ENCODE assay signal across 22 cellular contexts in the genomic region with DNA sequence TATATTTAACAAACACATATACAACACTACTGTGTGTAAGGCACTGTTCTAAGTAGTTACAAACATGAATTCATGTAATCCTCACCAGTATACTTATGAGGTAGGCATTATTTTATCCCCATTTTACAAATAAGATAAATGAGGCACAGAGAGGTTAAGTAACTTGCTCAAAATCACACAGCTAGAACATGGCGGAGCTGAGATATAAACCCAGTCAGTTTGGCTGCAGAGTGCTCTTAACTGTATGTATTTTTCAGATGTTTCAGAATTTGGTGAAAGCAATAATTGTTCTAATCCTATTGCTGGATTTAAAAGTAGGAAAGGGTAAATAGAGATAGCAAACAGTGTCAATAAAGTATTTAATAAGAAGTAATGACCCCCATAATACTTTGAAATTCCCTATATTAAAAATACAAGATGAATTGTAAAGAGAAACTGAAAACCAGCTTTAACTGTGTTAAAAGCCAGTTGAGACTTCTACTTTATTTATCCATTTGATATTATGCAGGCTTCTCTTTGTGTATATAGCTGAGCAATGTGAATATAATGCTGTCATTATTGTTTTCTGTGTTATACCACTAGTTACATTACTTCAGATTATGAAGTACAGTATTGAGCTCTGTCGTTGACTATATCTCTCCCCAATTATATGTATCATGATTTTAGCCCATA. TPM values are rescaled to one million over a fixed set of nuclear protein-coding genes. Genes with fewer than 3 reads are reported as not detected.
DNase-seq lines count a peak whose midpoint lies in the region; ATAC-seq, FAIRE-seq and TF ChIP-seq lines count a peak whose summit lies in the region.
"Had no signal": no experiment of that assay in that cellular context is flagged by ENCODE, and none has a peak within 500 bp of the region (broad histone marks: within the 10 kb centered on the region; RNA-seq: fewer than 3 reads in every experiment).

No MANE protein-coding gene starts in this region.

- H3K36me3 ChIP-seq in K562 (ENCODE audit: control insufficient read depth, insufficient read depth, low read length) = no peaks in the 10 kb centered on the region
- no peaks in the 10 kb centered on the region for H3K36me3 ChIP-seq in muscle layer of duodenum (ENCODE audit: control insufficient read depth in 1 of 2, insufficient read depth in 2 of 2, low read length in 2 of 2)
- H3K36me3 ChIP-seq in spleen = no peaks in the 10 kb centered on the region
- H3K36me3 ChIP-seq: BLaER1 treated with 17β-estradiol and CSF1 and Interleukin-3, amounts not matched to agents 10 nM and 100 nM had no signal

- CTCF ChIA-PET in K562 (lab: Yijun Ruan, JAX; ENCODE audit: low intra/inter-chr PET ratio) = no interaction called here

- no peaks in the 10 kb centered on the region for H3K79me2 ChIP-seq in K562 (ENCODE audit: control insufficient read depth, insufficient read depth, low read length)

- TF ChIP-seq POLR2A in K562 (conservative IDR thresholded peaks at IDR 0.05) (no peak), spleen (IDR thresholded peaks at IDR 0.05) (no peak)

- H3K27me3 ChIP-seq in K562 (ENCODE audit: control insufficient read depth in 2 of 2, insufficient read depth in 2 of 2, low read length in 2 of 2) (no peaks in the 10 kb centered on the region), muscle layer of duodenum (ENCODE audit: low read depth, low read length) (no peaks in the 10 kb centered on the region), spleen (replicated peaks in 1 of 7) (no peaks in the 10 kb centered on the region)
- H3K27me3 ChIP-seq: BLaER1 treated with 17β-estradiol and CSF1 and Interleukin-3, amounts not matched to agents 10 nM and 100 nM had no signal

- H3K36me3 Mint-ChIP-seq in activated T-cell treated with anti-CD3 and anti-CD28 coated beads, Interleukin-2, amount 50 U/mL, for 72 hours (ENCODE audit: insufficient read depth in 2 of 2) = peaks cover 0 to 4% of the 10 kb centered on the region in 2 donors

- TF ChIP-seq CTCF in K562 (IDR thresholded peaks at IDR 0.05 in 2 of 3, conservative IDR thresholded peaks at IDR 0.05 in 1 of 3; ENCODE audit: insufficient read depth in 2 of 3, low read depth in 1 of 3, low read length in 3 of 3) (no peak), spleen (IDR thresholded peaks at IDR 0.05 in 8 of 11, conservative IDR thresholded peaks at IDR 0.05 in 3 of 11) (no peak)

- H3K9ac ChIP-seq in K562 (ENCODE audit: insufficient read depth in 1 of 2, low read depth in 2 of 2, low read length in 2 of 2) = no peak overlapping the region
- H3K9ac ChIP-seq: BLaER1 treated with 17β-estradiol and CSF1 and Interleukin-3, amounts not matched to agents 10 nM and 100 nM had no signal

- 38% methylated on average over 2 of the region's 2 CpGs for WGBS in K562 (ENCODE audit: insufficient coverage, low coverage, missing lambda C conversion rate)
- WGBS in spleen, 5 donors = 94 to 100% (median 98%) methylated on average over 2 of the region's 2 CpGs

- DNase-seq in activated T-cell treated with anti-CD3 and anti-CD28 coated beads, Interleukin-2, amount 50 U/mL, for 72 hours = no peak
- no peak for DNase-seq in activated T-cell treated with anti-CD3 and anti-CD28 coated beads, Interleukin-2, amount 50 U/mL, for 1 hour
- DNase-seq in K562 (ENCODE audit: extremely low read depth in 1 of 4, low spot score in 3 of 4) (no peak), NCI-H187 (lab: John Stamatoyannopoulos, UW) (no peak), spleen (no peak)
- DNase-seq in stimulated activated CD4-positive, alpha-beta T cell treated with anti-CD3 and anti-CD28 coated beads, Interleukin-15, amount 100 ng/mL, for 24 hours = no peak
- DNase-seq: CD8-positive, alpha-beta memory T cell; DND-41; GF-D8; GOT3; HFFc6; IMR-90; NCI-H1436; NCI-H2029 treated with DMSO at 0.1 percent for 48 hours; NCI-H2171 treated with DMSO at 0.1 percent for 48 hours; NCI-H774; PC-9 had no signal

- H3K9me1 ChIP-seq in K562 (ENCODE audit: control insufficient read depth, insufficient read depth, low read length) = no peaks in the 10 kb centered on the region

- H3K4me1 ChIP-seq in K562 (replicated peaks in 1 of 2; ENCODE audit: control insufficient read depth in 2 of 2, insufficient read depth in 2 of 2, low read length in 2 of 2) (no peaks in the 10 kb centered on the region), muscle layer of duodenum (ENCODE audit: control insufficient read depth in 1 of 2, insufficient read depth in 2 of 2, low read length in 2 of 2) (peaks cover 16 to 31% of the 10 kb centered on the region in 2 donors), spleen (peaks cover 0 to 20% (median 0%) of the 10 kb centered on the region in 6 donors)

- H3K27ac Mint-ChIP-seq in activated T-cell treated with anti-CD3 and anti-CD28 coated beads, Interleukin-2, amount 50 U/mL, for 72 hours = peak overlapping the region; percentile 33
- H3K27ac Mint-ChIP-seq: CD8-positive, alpha-beta memory T cell; HFFc6 had no signal

- BruUV-seq in K562 (replicated peaks; lab: Mats Ljungman, UMichigan) = no TSS peak

- intact Hi-C loops in K562 (cut with micrococcal nuclease) = no loop called here
- intact Hi-C loops in spleen (cut with DNase I; ENCODE audit: low total_unique reads) = no loop called here

- TF ChIP-seq EP300 in K562 (IDR thresholded peaks at IDR 0.05; ENCODE audit: low read length) = no peak

- H3K4me3 Mint-ChIP-seq in activated T-cell treated with anti-CD3 and anti-CD28 coated beads, Interleukin-2, amount 50 U/mL, for 72 hours = no peak overlapping the region
- H3K4me3 Mint-ChIP-seq: CD8-positive, alpha-beta memory T cell; HFFc6 had no signal

- no peak overlapping the region for H3K4me2 ChIP-seq in K562 (ENCODE audit: insufficient read depth, low read length)
- H3K4me2 ChIP-seq: BLaER1 treated with 17β-estradiol and CSF1 and Interleukin-3, amounts not matched to agents 10 nM and 100 nM; PC-9 had no signal

- H3K4me3 ChIP-seq in K562 = no peak overlapping the region
- H3K4me3 ChIP-seq in muscle layer of duodenum (ENCODE audit: low read depth in 1 of 2, low read length in 2 of 2) = peak overlapping the region; percentile 23 to 26
- no peak overlapping the region for H3K4me3 ChIP-seq in spleen
- H3K4me3 ChIP-seq: BLaER1 treated with 17β-estradiol and CSF1 and Interleukin-3, amounts not matched to agents 10 nM and 100 nM; PC-9 had no signal

- peaks cover 6% of the 10 kb centered on the region for H3K4me1 Mint-ChIP-seq in activated T-cell treated with anti-CD3 and anti-CD28 coated beads, Interleukin-2, amount 50 U/mL, for 72 hours (ENCODE audit: low read depth)

- H2AFZ ChIP-seq in K562 (ENCODE audit: low read depth, low read length) = no peak overlapping the region
- H2AFZ ChIP-seq: PC-9 had no signal

- H3K27ac ChIP-seq in K562 (ENCODE audit: extremely low read depth, low read depth, low read length) (no peak overlapping the region), muscle layer of duodenum (ENCODE audit: low read length) (no peak overlapping the region), spleen (no peak overlapping the region)
- H3K27ac ChIP-seq: BLaER1 treated with 17β-estradiol and CSF1 and Interleukin-3, amounts not matched to agents 10 nM and 100 nM; PC-9 had no signal

- no peak for TF ChIP-seq RAD21 in K562 (CRISPR knock-in tag; conservative IDR thresholded peaks at IDR 0.05 in 1 of 2, IDR thresholded peaks at IDR 0.05 in 1 of 2)

- POLR2A ChIA-PET in K562 (lab: Yijun Ruan, JAX) = no interaction called here

- H3K27me3 Mint-ChIP-seq in activated T-cell treated with anti-CD3 and anti-CD28 coated beads, Interleukin-2, amount 50 U/mL, for 72 hours (ENCODE audit: low read depth) = no peaks in the 10 kb centered on the region
- H3K27me3 Mint-ChIP-seq: CD8-positive, alpha-beta memory T cell had no signal

- in situ Hi-C loops in K562 (cut with MboI) = no loop called here

- peaks cover 0 to 2% of the 10 kb centered on the region in 2 donors for H3K9me3 Mint-ChIP-seq in activated T-cell treated with anti-CD3 and anti-CD28 coated beads, Interleukin-2, amount 50 U/mL, for 72 hours
- H3K9me3 Mint-ChIP-seq: CD8-positive, alpha-beta memory T cell; HFFc6 had no signal

- no peaks in the 10 kb centered on the region for H3K9me3 ChIP-seq in K562 (replicated peaks; ENCODE audit: control insufficient read depth, insufficient read depth, low read depth, low read length)
- no peaks in the 10 kb centered on the region for H3K9me3 ChIP-seq in muscle layer of duodenum (ENCODE audit: control insufficient read depth in 1 of 2, low read length in 2 of 2)
- no peaks in the 10 kb centered on the region for H3K9me3 ChIP-seq in spleen
- H3K9me3 ChIP-seq: BLaER1 treated with 17β-estradiol and CSF1 and Interleukin-3, amounts not matched to agents 10 nM and 100 nM had no signal

- no peaks in the 10 kb centered on the region for H4K20me1 ChIP-seq in K562 (replicated peaks; ENCODE audit: control insufficient read depth, insufficient read depth, low read length)
- H4K20me1 ChIP-seq: BLaER1 treated with 17β-estradiol and CSF1 and Interleukin-3, amounts not matched to agents 10 nM and 100 nM had no signal

- no peak for ATAC-seq in activated T-cell treated with anti-CD3 and anti-CD28 coated beads, Interleukin-2, amount 50 U/mL, for 72 hours (replicated peaks in 1 of 2)
- ATAC-seq in K562 = no peak
- ATAC-seq in HG03159 (IDR thresholded peaks at IDR 0.05; ENCODE audit: unreplicated experiment) = no peak
- ATAC-seq: Right ventricle myocardium inferior had no signal

- no peak for FAIRE-seq in K562 (lab: Jason Lieb, UNC)
- FAIRE-seq: GM12892 had no signal

TF ChIP-seq in K562, 482 proteins besides CTCF, POLR2A, EP300 and RAD21 (continues in another document):
- TF ChIP-seq RBM25 (IDR thresholded peaks at IDR 0.05; ENCODE audit: low read depth, low read length, severe bottlenecking) = peak; percentile 96

RNA-seq across cellular contexts. Expression of a gene that starts 32.3 kb away (rescaled TPM):
- 100 to 1,000 TPM; 101 to 103 TPM for total RNA-seq in activated T-cell treated with anti-CD3 and anti-CD28 coated beads, Interleukin-2, amount 50 U/mL, for 72 hours
- total RNA-seq in K562 (2011; cell fraction: chromatin; rRNA removed; ENCODE audit: low replicate concordance) = 11.9 and 29.3 TPM in 2 replicates
- 14.1 and 15.8 TPM in 2 replicates for total RNA-seq in K562 (2011; cell fraction: nucleolus; rRNA removed)
- 26.5 and 30.7 TPM in 2 replicates for total RNA-seq in K562 (2011; cell fraction: nucleoplasm; rRNA removed)
- total RNA-seq in K562 (2014; rRNA removed) (63.2 and 68.5 TPM in 2 replicates), K562 (2014; rRNA removed; fragmentation: Illumina TruSeq; extraction: Trizol) (152 and 160 TPM in 2 replicates), K562 (2015; rRNA removed; fragmentation: Illumina TruSeq; extraction: Trizol) (89.5 and 100 TPM in 2 replicates), K562 (2021) (116 and 124 TPM in 2 replicates), spleen (10 to 100 TPM; 18.0 to 32.1 (median 25.4) TPM)
- polyA plus RNA-seq in K562 (2011; rRNA removed) (146 and 188 TPM in 2 replicates), K562 (2014; fragmentation: Illumina TruSeq; extraction: Trizol) (92.4 and 107 TPM in 2 replicates), K562 (2014; fragmentation: Nextera tagmentation; extraction: Ambion mirVana) (100 to 1,000 TPM; 202 to 265 TPM), K562 (2014; rRNA removed) (114 and 125 TPM in 2 replicates), spleen (10 to 100 TPM; 28.3 to 41.8 (median 41.0) TPM)
- polyA plus RNA-seq in K562 (2011; cell fraction: cytosol; rRNA removed) = 27.0 and 62.9 TPM in 2 replicates
- 24.4 and 34.7 TPM in 2 replicates for polyA plus RNA-seq in K562 (2011; cell fraction: nucleus; rRNA removed)
- polyA plus RNA-seq in K562 (2012) = 130 and 162 TPM in 2 replicates
- polyA minus RNA-seq in K562 (2011; rRNA and poly(A)+ RNA removed) = 35.4 and 39.6 TPM in 2 replicates
- polyA minus RNA-seq in K562 (2011; cell fraction: cytosol; rRNA and poly(A)+ RNA removed) = 14.7 and 17.8 TPM in 2 replicates
- polyA minus RNA-seq in K562 (2011; cell fraction: nucleus; rRNA and poly(A)+ RNA removed) = 16.4 and 28.7 TPM in 2 replicates

Comparison
In these comparisons a context has a peak if more than half of its experiments do, and no peak if none do; other contexts are left out.
1. H3K4me3 ChIP-seq: peak in muscle layer of duodenum (2 of 2); none in K562 (single experiment) and spleen (0 of 8).